Comparison of ENCODE assay signal across 8 cellular contexts in the genomic region with DNA sequence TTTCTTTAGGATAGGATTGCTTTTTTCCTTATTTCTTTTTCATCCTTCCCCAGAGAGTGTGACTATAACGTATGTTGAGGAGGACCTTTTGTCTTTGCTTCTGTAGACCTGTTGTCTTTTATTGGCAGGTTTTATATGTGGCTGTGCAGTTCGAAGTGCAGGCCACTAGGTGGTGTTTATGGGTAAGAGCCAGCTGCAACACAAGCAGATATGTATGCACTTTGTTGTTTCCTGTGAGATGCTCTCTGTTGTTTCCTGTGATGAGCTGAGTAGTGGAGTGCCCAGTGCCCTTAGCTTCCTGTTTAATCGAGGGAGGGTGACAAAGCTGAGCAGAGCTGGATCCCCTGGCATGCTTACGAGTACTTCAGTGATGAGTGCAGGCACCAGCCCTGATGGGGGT. TPM values are rescaled to one million over a fixed set of nuclear protein-coding genes. Genes with fewer than 3 reads are reported as not detected.
DNase-seq lines count a peak whose midpoint lies in the region; ATAC-seq and TF ChIP-seq lines count a peak whose summit lies in the region.
"Not testable (repeated sequence)": the region's sequence is repeated elsewhere in the genome, so short reads cannot be mapped to it uniquely, and the experiment has no call there.

No MANE protein-coding gene starts in this region.

- H4K20me1 ChIP-seq in hepatocyte (ENCODE audit: insufficient read depth, poor library complexity, severe bottlenecking) = not testable (repeated sequence)

- DNase-seq in DMS53 (lab: John Stamatoyannopoulos, UW) = peak; percentile 77
- DNase-seq in NAMALWA (ENCODE audit: low spot score) = peak; percentile 48
- DNase-seq in OCI-M1 (lab: John Stamatoyannopoulos, UW) = peak; percentile 49
- peak; percentile 16 to 57 (median 24) for DNase-seq in adrenal gland
- DNase-seq in hepatocyte (ENCODE audit: low spot score) = peak; percentile 70
- DNase-seq in pons (ENCODE audit: low spot score) = peak; percentile 33

- ATAC-seq in GM19395 (IDR thresholded peaks at IDR 0.05; ENCODE audit: unreplicated experiment) = peak; percentile 97
- peak; percentile 59 for ATAC-seq in HG02981 (IDR thresholded peaks at IDR 0.05; ENCODE audit: unreplicated experiment)

- WGBS in adrenal gland, 4 donors = 0 to 27% (median 18%) methylated on average over 1 to 4 of the region's 4 CpGs
- 39% methylated on average over 4 of the region's 4 CpGs for WGBS in hepatocyte (ENCODE audit: low lambda C conversion rate, missing lambda C conversion rate)

- intact Hi-C loops in adrenal gland (cut with DNase I) = not testable (repeated sequence)

- TF ChIP-seq CTCF in adrenal gland (IDR thresholded peaks at IDR 0.05) (peak in 5 of 6 experiments; percentile 14 to 50 (median 39)), hepatocyte (IDR thresholded peaks at IDR 0.05; ENCODE audit: poor library complexity) (peak; percentile 55)

- not testable (repeated sequence) for H3K27ac ChIP-seq in adrenal gland, hepatocyte

- not testable (repeated sequence) for H3K9me2 ChIP-seq in hepatocyte (replicated peaks; ENCODE audit: insufficient read depth)

- not testable (repeated sequence) for H3K4me3 ChIP-seq in adrenal gland, hepatocyte

- not testable (repeated sequence) for H3K36me3 ChIP-seq in adrenal gland (replicated peaks in 1 of 2); hepatocyte (replicated peaks; ENCODE audit: insufficient read depth, low read depth)

- not testable (repeated sequence) for H3K4me1 ChIP-seq in adrenal gland (replicated peaks in 1 of 2); hepatocyte (ENCODE audit: insufficient read depth)

- not testable (repeated sequence) for TF ChIP-seq POLR2A in adrenal gland (IDR thresholded peaks at IDR 0.05)

- H3K4me2 ChIP-seq in hepatocyte = not testable (repeated sequence)

- H3K27me3 ChIP-seq in adrenal gland, hepatocyte: not testable (repeated sequence)

- not testable (repeated sequence) for H3K79me2 ChIP-seq in hepatocyte

- H3K9me3 ChIP-seq in adrenal gland (replicated peaks in 1 of 3); hepatocyte (ENCODE audit: low read depth): not testable (repeated sequence)

- H2AFZ ChIP-seq in hepatocyte = not testable (repeated sequence)

RNA-seq across cellular contexts. Expression of gene TGIF2LX, which starts 50.0 kb away (rescaled TPM):
- total RNA-seq in adrenal gland (not detected), hepatocyte (not detected in 2 replicates)
- polyA plus RNA-seq in adrenal gland (not detected), hepatocyte (not detected in 2 replicates)

Comparison
In these comparisons a context has a peak if more than half of its experiments do, and no peak if none do; other contexts are left out.
1. DNase-seq: peak in every context shown above with its lines; median percentile 77 in DMS53; 70 in hepatocyte; 49 in OCI-M1; 48 in NAMALWA; 33 in pons; 24 in adrenal gland.